Comparison of ENCODE assay signal across 15 cellular contexts in the genomic region with DNA sequence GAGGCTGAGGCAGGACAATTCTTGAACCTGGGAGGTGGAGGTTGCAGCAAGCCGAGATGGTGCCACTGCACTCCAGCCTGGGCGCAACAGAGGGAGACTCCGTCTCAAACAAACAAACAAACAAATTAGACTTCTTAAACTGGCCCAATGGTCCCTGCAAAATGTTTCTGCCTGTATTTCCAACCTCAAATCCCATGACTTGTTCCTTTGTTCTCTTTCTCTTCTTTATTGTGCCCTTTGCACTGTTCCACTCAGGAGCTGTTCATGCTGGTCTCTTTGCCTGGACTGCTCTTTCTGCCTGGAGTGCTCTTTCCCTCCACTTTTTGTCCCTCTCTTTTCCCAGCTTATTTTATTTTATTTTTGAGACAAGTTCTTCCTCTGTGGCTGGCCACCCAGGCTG. TPM values are rescaled to one million over a fixed set of nuclear protein-coding genes. Genes with fewer than 3 reads are reported as not detected.
A peak's percentile ranks its signal among the peaks of the same experiment; 100 is the strongest.
DNase-seq lines count a peak whose midpoint lies in the region; ATAC-seq and TF ChIP-seq lines count a peak whose summit lies in the region.
"Had no signal": no experiment of that assay in that cellular context is flagged by ENCODE, and none has a peak within 500 bp of the region (broad histone marks: within the 10 kb centered on the region; RNA-seq: fewer than 3 reads in every experiment).

No MANE protein-coding gene starts in this region.

- DNase-seq in activated T-cell treated with anti-CD3 and anti-CD28 coated beads, Interleukin-2, amount 50 U/mL, for 24 hours, result no peak
- no peak for DNase-seq in activated T-cell treated with anti-CD3 and anti-CD28 coated beads, Interleukin-2, amount 50 U/mL, for 72 hours
- DNase-seq in GM23338 (ENCODE audit: low spot score) (no peak), nephron progenitor cell (no peak), T-helper 2 cell (no peak), NCI-H446 treated with DMSO at 0.1 percent for 48 hours (lab: John Stamatoyannopoulos, UW) (no peak)
- DNase-seq: CD8-positive, alpha-beta memory T cell; DMS53; GF-D8; GM23248; H7 had no signal

- no peaks in the 10 kb centered on the region; the same call in 1 of the 2 replicates for H4K20me1 ChIP-seq in GM23338 (replicated peaks; ENCODE audit: insufficient read depth)

- H3K36me3 ChIP-seq in GM23338 (ENCODE audit: insufficient read depth), result peaks cover 8% of the 10 kb centered on the region

- no peaks in the 10 kb centered on the region for H3K27me3 ChIP-seq in GM23338 (ENCODE audit: insufficient read depth)

- H3K79me2 ChIP-seq in GM23338 (replicated peaks; ENCODE audit: insufficient read depth), result peaks cover 9% of the 10 kb centered on the region; the same call in 1 of the 2 replicates

- H3K9me2 ChIP-seq in GM23338 (ENCODE audit: insufficient read depth), result no peaks in the 10 kb centered on the region

- no peak overlapping the region for H2AFZ ChIP-seq in GM23338
- H2AFZ ChIP-seq: GM23248 had no signal

- peak overlapping the region; percentile 5 for H3K27ac Mint-ChIP-seq in activated T-cell treated with anti-CD3 and anti-CD28 coated beads, Interleukin-2, amount 50 U/mL, for 24 hours
- no peak overlapping the region for H3K27ac Mint-ChIP-seq in activated T-cell treated with anti-CD3 and anti-CD28 coated beads, Interleukin-2, amount 50 U/mL, for 72 hours
- H3K27ac Mint-ChIP-seq in GM23338 (peak overlapping the region; percentile 42; the same call in 1 of the 2 replicates), brain (peak overlapping the region in 3 of 5 experiments; percentile 4 to 63 (median 33)), nephron progenitor cell (peak overlapping the region; percentile 17)
- H3K27ac Mint-ChIP-seq: CD14-positive monocyte had no signal

- TF ChIP-seq CTCF in GM23338 (conservative IDR thresholded peaks at IDR 0.05; ENCODE audit: low read depth in 2 of 2) (no peak), brain (conservative IDR thresholded peaks at IDR 0.05) (no peak), nephron progenitor cell (IDR thresholded peaks at IDR 0.05) (no peak)

- peaks cover 18% of the 10 kb centered on the region for H3K4me1 Mint-ChIP-seq in activated T-cell treated with anti-CD3 and anti-CD28 coated beads, Interleukin-2, amount 50 U/mL, for 24 hours (ENCODE audit: low read depth)
- H3K4me1 Mint-ChIP-seq in activated T-cell treated with anti-CD3 and anti-CD28 coated beads, Interleukin-2, amount 50 U/mL, for 72 hours (ENCODE audit: low read depth), result peaks cover 36% of the 10 kb centered on the region
- H3K4me1 Mint-ChIP-seq in GM23338 (peaks cover 7% of the 10 kb centered on the region), brain (peaks cover 18% of the 10 kb centered on the region), nephron progenitor cell (peaks cover 17% of the 10 kb centered on the region)

- no peak overlapping the region for H3K4me3 Mint-ChIP-seq in activated T-cell treated with anti-CD3 and anti-CD28 coated beads, Interleukin-2, amount 50 U/mL, for 24 hours
- H3K4me3 Mint-ChIP-seq in activated T-cell treated with anti-CD3 and anti-CD28 coated beads, Interleukin-2, amount 50 U/mL, for 72 hours, result no peak overlapping the region
- H3K4me3 Mint-ChIP-seq in GM23338, result no peak overlapping the region
- H3K4me3 Mint-ChIP-seq in brain, result peak overlapping the region in 1 of 5 experiments; percentile 47
- H3K4me3 Mint-ChIP-seq in nephron progenitor cell, result no peak overlapping the region
- H3K4me3 Mint-ChIP-seq: CD14-positive monocyte had no signal

- no peaks in the 10 kb centered on the region for H3K27me3 Mint-ChIP-seq in activated T-cell treated with anti-CD3 and anti-CD28 coated beads, Interleukin-2, amount 50 U/mL, for 24 hours
- H3K27me3 Mint-ChIP-seq in activated T-cell treated with anti-CD3 and anti-CD28 coated beads, Interleukin-2, amount 50 U/mL, for 72 hours (ENCODE audit: low read depth), result no peaks in the 10 kb centered on the region
- H3K27me3 Mint-ChIP-seq in GM23338 (ENCODE audit: insufficient read depth, low read depth, poor library complexity) (peaks cover 8% of the 10 kb centered on the region), brain (peaks cover 3% of the 10 kb centered on the region), nephron progenitor cell (ENCODE audit: low read depth, poor library complexity) (no peaks in the 10 kb centered on the region)
- H3K27me3 Mint-ChIP-seq: CD8-positive, alpha-beta memory T cell had no signal

- ATAC-seq in activated T-cell treated with anti-CD3 and anti-CD28 coated beads, Interleukin-2, amount 50 U/mL, for 72 hours (replicated peaks in 1 of 2), result no peak
- ATAC-seq in GM23338 (no peak), HG02571 (IDR thresholded peaks at IDR 0.05; ENCODE audit: unreplicated experiment) (no peak)

- H3K4me2 ChIP-seq in GM23338, result no peak overlapping the region

- no peaks in the 10 kb centered on the region for H3K9me3 Mint-ChIP-seq in activated T-cell treated with anti-CD3 and anti-CD28 coated beads, Interleukin-2, amount 50 U/mL, for 24 hours
- no peaks in the 10 kb centered on the region for H3K9me3 Mint-ChIP-seq in activated T-cell treated with anti-CD3 and anti-CD28 coated beads, Interleukin-2, amount 50 U/mL, for 72 hours
- no peaks in the 10 kb centered on the region for H3K9me3 Mint-ChIP-seq in GM23338
- no peaks in the 10 kb centered on the region for H3K9me3 Mint-ChIP-seq in brain
- H3K9me3 Mint-ChIP-seq in nephron progenitor cell, result no peaks in the 10 kb centered on the region
- H3K9me3 Mint-ChIP-seq: CD8-positive, alpha-beta memory T cell had no signal

- H3F3A ChIP-seq in GM23338 (replicated peaks; ENCODE audit: low read depth), result peaks cover 5% of the 10 kb centered on the region; the same call in 1 of the 2 replicates

- no peak overlapping the region for H3K4me3 ChIP-seq in GM23338
- H3K4me3 ChIP-seq: GM23248 had no signal

- no peak overlapping the region for H3K27ac ChIP-seq in GM23338 (ENCODE audit: low read depth)
- H3K27ac ChIP-seq: 22Rv1, GM23248 had no signal

- H3K4me1 ChIP-seq in GM23338 (ENCODE audit: insufficient read depth), result peaks cover 7% of the 10 kb centered on the region

- H3K36me3 Mint-ChIP-seq in activated T-cell treated with anti-CD3 and anti-CD28 coated beads, Interleukin-2, amount 50 U/mL, for 24 hours (ENCODE audit: low read depth), result peaks cover 76% of the 10 kb centered on the region
- peaks cover 8 to 32% of the 10 kb centered on the region in 2 donors for H3K36me3 Mint-ChIP-seq in activated T-cell treated with anti-CD3 and anti-CD28 coated beads, Interleukin-2, amount 50 U/mL, for 72 hours (ENCODE audit: insufficient read depth in 2 of 2)
- peaks cover 41% of the 10 kb centered on the region for H3K36me3 Mint-ChIP-seq in GM23338 (ENCODE audit: low read depth)
- H3K36me3 Mint-ChIP-seq in brain, result peaks cover 55% of the 10 kb centered on the region
- peaks cover 43% of the 10 kb centered on the region for H3K36me3 Mint-ChIP-seq in nephron progenitor cell (ENCODE audit: low read depth)

TF ChIP-seq in GM23338, 12 proteins besides CTCF, POLR2A, EP300 and RAD21:
- TF ChIP-seq, protein P1, sequence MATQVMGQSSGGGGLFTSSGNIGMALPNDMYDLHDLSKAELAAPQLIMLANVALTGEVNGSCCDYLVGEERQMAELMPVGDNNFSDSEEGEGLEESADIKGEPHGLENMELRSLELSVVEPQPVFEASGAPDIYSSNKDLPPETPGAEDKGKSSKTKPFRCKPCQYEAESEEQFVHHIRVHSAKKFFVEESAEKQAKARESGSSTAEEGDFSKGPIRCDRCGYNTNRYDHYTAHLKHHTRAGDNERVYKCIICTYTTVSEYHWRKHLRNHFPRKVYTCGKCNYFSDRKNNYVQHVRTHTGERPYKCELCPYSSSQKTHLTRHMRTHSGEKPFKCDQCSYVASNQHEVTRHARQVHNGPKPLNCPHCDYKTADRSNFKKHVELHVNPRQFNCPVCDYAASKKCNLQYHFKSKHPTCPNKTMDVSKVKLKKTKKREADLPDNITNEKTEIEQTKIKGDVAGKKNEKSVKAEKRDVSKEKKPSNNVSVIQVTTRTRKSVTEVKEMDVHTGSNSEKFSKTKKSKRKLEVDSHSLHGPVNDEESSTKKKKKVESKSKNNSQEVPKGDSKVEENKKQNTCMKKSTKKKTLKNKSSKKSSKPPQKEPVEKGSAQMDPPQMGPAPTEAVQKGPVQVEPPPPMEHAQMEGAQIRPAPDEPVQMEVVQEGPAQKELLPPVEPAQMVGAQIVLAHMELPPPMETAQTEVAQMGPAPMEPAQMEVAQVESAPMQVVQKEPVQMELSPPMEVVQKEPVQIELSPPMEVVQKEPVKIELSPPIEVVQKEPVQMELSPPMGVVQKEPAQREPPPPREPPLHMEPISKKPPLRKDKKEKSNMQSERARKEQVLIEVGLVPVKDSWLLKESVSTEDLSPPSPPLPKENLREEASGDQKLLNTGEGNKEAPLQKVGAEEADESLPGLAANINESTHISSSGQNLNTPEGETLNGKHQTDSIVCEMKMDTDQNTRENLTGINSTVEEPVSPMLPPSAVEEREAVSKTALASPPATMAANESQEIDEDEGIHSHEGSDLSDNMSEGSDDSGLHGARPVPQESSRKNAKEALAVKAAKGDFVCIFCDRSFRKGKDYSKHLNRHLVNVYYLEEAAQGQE (IDR thresholded peaks at IDR 0.05; ENCODE audit: unreplicated experiment), result no peak
- TF ChIP-seq STAT1 (IDR thresholded peaks at IDR 0.05; ENCODE audit: unreplicated experiment) (no peak), NANOG (IDR thresholded peaks at IDR 0.05; ENCODE audit: borderline replicate concordance) (no peak)

RNA-seq across cellular contexts. Expression of a gene that starts 4.1 kb away (rescaled TPM):
- total RNA-seq in activated T-cell treated with anti-CD3 and anti-CD28 coated beads, Interleukin-2, amount 50 U/mL, for 72 hours, result 10 to 100 TPM; 28.1 to 32.7 TPM
- total RNA-seq in GM23338 (2014; rRNA removed; shearing (Covaris generic)), result 19.3 and 25.8 TPM in 2 replicates
- polyA plus RNA-seq in GM23338 (2016; fragmentation: Nextera tagmentation; extraction: Ambion mirVana), result 28.5 and 32.7 TPM in 2 replicates
- 20.9 TPM for polyA plus RNA-seq in brain (ENCODE audit: insufficient read depth, low read depth, low replicate concordance)

RNA-seq across cellular contexts. Expression of a gene that starts 14.9 kb away (rescaled TPM):
- total RNA-seq in activated T-cell treated with anti-CD3 and anti-CD28 coated beads, Interleukin-2, amount 50 U/mL, for 72 hours, result 10 to 100 TPM; 38.0 to 41.4 TPM
- total RNA-seq in GM23338 (2014; rRNA removed; shearing (Covaris generic)), result 46.4 and 55.0 TPM in 2 replicates
- polyA plus RNA-seq in GM23338 (2016; fragmentation: Nextera tagmentation; extraction: Ambion mirVana) (31.9 and 32.7 TPM in 2 replicates), brain (ENCODE audit: insufficient read depth, low read depth, low replicate concordance) (53.5 TPM)

RNA-seq across cellular contexts. Expression of a gene that starts 36.7 kb away (rescaled TPM):
- 100 to 1,000 TPM; 211 to 290 TPM for total RNA-seq in activated T-cell treated with anti-CD3 and anti-CD28 coated beads, Interleukin-2, amount 50 U/mL, for 72 hours
- total RNA-seq in GM23338 (2014; rRNA removed; shearing (Covaris generic)), result 259 and 281 TPM in 2 replicates
- 225 and 265 TPM in 2 replicates for polyA plus RNA-seq in GM23338 (2016; fragmentation: Nextera tagmentation; extraction: Ambion mirVana)
- polyA plus RNA-seq in brain (ENCODE audit: insufficient read depth, low read depth, low replicate concordance), result 136 TPM

RNA-seq across cellular contexts. Expression of a gene that starts 57.1 kb away (rescaled TPM):
- 10 to 100 TPM; 40.0 to 51.9 TPM for total RNA-seq in activated T-cell treated with anti-CD3 and anti-CD28 coated beads, Interleukin-2, amount 50 U/mL, for 72 hours
- 34.6 and 36.4 TPM in 2 replicates for total RNA-seq in GM23338 (2014; rRNA removed; shearing (Covaris generic))
- polyA plus RNA-seq in GM23338 (2016; fragmentation: Nextera tagmentation; extraction: Ambion mirVana) (15.1 and 19.2 TPM in 2 replicates), brain (ENCODE audit: insufficient read depth, low read depth, low replicate concordance) (18.4 TPM)
